13 cellular contexts compared by ENCODE assay signal in genomic region chr7:43303740-43304241, GRCh38.
DNase-seq lines count a peak whose midpoint lies in the region; ATAC-seq and TF ChIP-seq lines count a peak whose summit lies in the region.
"Had no signal": no experiment of that assay in that cellular context is flagged by ENCODE, and none has a peak within 500 bp of the region (broad histone marks: within the 10 kb centered on the region; RNA-seq: fewer than 3 reads in every experiment).

No MANE protein-coding gene starts in this region.

- no peaks in the 10 kb centered on the region for H3K36me3 Mint-ChIP-seq in activated CD4-positive, alpha-beta T cell treated with anti-CD3 and anti-CD28 coated beads for 36 hours (ENCODE audit: low read depth)

- intact Hi-C loops in activated CD4-positive, alpha-beta T cell treated with anti-CD3 and anti-CD28 coated beads for 36 hours (cut with DNase I, micrococcal nuclease): loop anchor here in 1 of 2 experiments (1.0 to 10.0 kb wide), 3 partner anchors 11 to 534 kb away; partner anchors contain the start of gene COA1

- no peak overlapping the region for H3K4me3 ChIP-seq in fibroblast of the aortic adventitia (ENCODE audit: low read depth, low read length)
- H3K4me3 ChIP-seq: A549 had no signal

- no peak for TF ChIP-seq CTCF in fibroblast of the aortic adventitia (IDR thresholded peaks at IDR 0.05; ENCODE audit: insufficient read depth, low read length)

- H3K27ac Mint-ChIP-seq in activated CD4-positive, alpha-beta T cell treated with anti-CD3 and anti-CD28 coated beads for 36 hours: no peak overlapping the region

- H3K4me3 Mint-ChIP-seq in activated CD4-positive, alpha-beta T cell treated with anti-CD3 and anti-CD28 coated beads for 36 hours: no peak overlapping the region

- ATAC-seq in activated CD4-positive, alpha-beta T cell treated with anti-CD3 and anti-CD28 coated beads for 36 hours: peak; percentile 76
- ATAC-seq: A549 had no signal

- H3K27me3 Mint-ChIP-seq in activated CD4-positive, alpha-beta T cell treated with anti-CD3 and anti-CD28 coated beads for 36 hours: peaks cover 8% of the 10 kb centered on the region

- DNase-seq in activated CD4-positive, alpha-beta T cell treated with anti-CD3 and anti-CD28 coated beads for 36 hours: peak; percentile 84
- no peak for DNase-seq in activated CD4-positive, alpha-beta T cell treated with anti-CD3 and anti-CD28 coated beads for 1 hour
- peak; percentile 18 to 25 for DNase-seq in activated CD8-positive, alpha-beta memory T cell treated with anti-CD3 and anti-CD28 coated beads for 4 hours (ENCODE audit: low read depth in 2 of 2)
- DNase-seq in fibroblast of the aortic adventitia (ENCODE audit: low read depth) (peak; percentile 37), NCI-H2081 (lab: John Stamatoyannopoulos, UW) (no peak), substantia nigra (lab: John Stamatoyannopoulos, UW) (no peak), GOT3 (lab: John Stamatoyannopoulos, UW) (no peak)
- peak; percentile 37 for DNase-seq in stimulated activated CD8-positive, alpha-beta memory T cell treated with anti-CD3 and anti-CD28 coated beads, Interleukin-4, amount 100 ng/mL, for 24 hours (ENCODE audit: low read depth)
- DNase-seq: GDM1, NCI-H774, SW 1271 had no signal

- CTCF ChIA-PET in activated CD4-positive, alpha-beta T cell treated with anti-CD3 and anti-CD28 coated beads for 36 hours (lab: Charles Lee): interaction anchor here (1.3 kb wide), 1 partner anchor 11 kb away, joined by 7 read pairs; no protein-coding TSS in a partner anchor

- POLR2A ChIA-PET in activated CD4-positive, alpha-beta T cell treated with anti-CD3 and anti-CD28 coated beads for 36 hours (lab: Charles Lee): no interaction called here

- peaks cover 35% of the 10 kb centered on the region for H3K4me1 Mint-ChIP-seq in activated CD4-positive, alpha-beta T cell treated with anti-CD3 and anti-CD28 coated beads for 36 hours

- no peaks in the 10 kb centered on the region for H3K9me3 Mint-ChIP-seq in activated CD4-positive, alpha-beta T cell treated with anti-CD3 and anti-CD28 coated beads for 36 hours (ENCODE audit: low read depth)

- no peak overlapping the region for H3K27ac ChIP-seq in substantia nigra (ENCODE audit: low read depth, low read length, poor library complexity, severe bottlenecking)
- H3K27ac ChIP-seq: A549, neutrophil had no signal

Comparison
In these comparisons a context has a peak if more than half of its experiments do, and no peak if none do; other contexts are left out.
1. DNase-seq: peak in activated CD4-positive, alpha-beta T cell treated with anti-CD3 and anti-CD28 coated beads for 36 hours (single experiment), activated CD8-positive, alpha-beta memory T cell treated with anti-CD3 and anti-CD28 coated beads for 4 hours (2 of 2), fibroblast of the aortic adventitia (single experiment) and stimulated activated CD8-positive, alpha-beta memory T cell treated with anti-CD3 and anti-CD28 coated beads, Interleukin-4, amount 100 ng/mL, for 24 hours (single experiment); none in activated CD4-positive, alpha-beta T cell treated with anti-CD3 and anti-CD28 coated beads for 1 hour (single experiment), NCI-H2081 (0 of 2), substantia nigra (0 of 49) and GOT3 (single experiment).